Comparison of ENCODE assay signal across 20 cellular contexts in the genomic region with DNA sequence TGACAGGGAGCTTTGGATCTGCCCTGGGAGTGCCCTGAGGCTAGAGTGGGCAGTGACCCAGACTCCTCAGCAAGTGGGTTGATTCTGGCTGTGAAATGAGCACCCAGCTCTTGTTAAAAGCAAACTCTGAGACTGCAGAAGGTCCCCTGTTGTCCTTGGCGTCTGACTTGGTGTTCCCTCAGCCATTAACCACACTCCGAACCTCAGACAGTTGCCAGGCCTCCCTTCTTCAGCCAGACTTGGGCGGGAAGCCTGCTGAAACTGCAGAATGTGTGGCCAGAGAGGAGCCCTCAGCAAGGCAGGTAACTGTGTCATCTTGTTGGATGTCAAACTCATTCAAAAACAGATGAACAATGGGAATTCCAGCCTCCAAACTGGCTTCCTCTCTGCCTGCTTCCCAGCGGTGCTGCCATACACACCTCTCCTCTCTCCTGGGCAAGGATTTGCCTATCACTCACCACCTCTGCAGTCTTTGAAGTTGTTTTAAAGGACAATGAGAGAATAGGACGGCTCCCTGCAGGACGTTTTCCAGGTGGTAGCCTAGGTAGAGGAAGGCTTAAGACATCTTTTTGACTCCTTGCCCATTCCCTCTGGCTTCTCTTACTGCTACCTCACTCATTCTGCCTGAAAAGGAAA.
"Had no signal": no experiment of that assay in that cellular context is flagged by ENCODE, and none has a peak within 500 bp of the region (broad histone marks: within the 10 kb centered on the region; RNA-seq: fewer than 3 reads in every experiment).

No MANE protein-coding gene starts in this region.

- H3K27ac Mint-ChIP-seq: activated CD4-positive, alpha-beta T cell treated with anti-CD3 and anti-CD28 coated beads, Interleukin-2, amount 10 ng/mL, durations not matched to agents 24 days and 14 days; activated CD8-positive, alpha-beta T cell treated with anti-CD3 and anti-CD28 coated beads for 36 hours; activated naive CD8-positive, alpha-beta T cell treated with anti-CD3 and anti-CD28 coated beads, Interleukin-2, amount 10 ng/mL, durations not matched to agents 7 days and 5 days; activated T-helper 17 cell treated with anti-CD3 and anti-CD28 coated beads, Interleukin-2, amount 50 U/mL, for 72 hours; naive B cell had no signal

- H3K4me1 Mint-ChIP-seq: activated CD4-positive, alpha-beta T cell treated with anti-CD3 and anti-CD28 coated beads, Interleukin-2, amount 10 ng/mL, durations not matched to agents 24 days and 14 days; activated T-helper 17 cell treated with anti-CD3 and anti-CD28 coated beads, Interleukin-2, amount 50 U/mL, for 72 hours; neural crest cell had no signal

- H3K9me3 ChIP-seq: gastrocnemius medialis, tibial artery, uterus had no signal

- H3K27me3 Mint-ChIP-seq: activated CD4-positive, alpha-beta T cell treated with anti-CD3 and anti-CD28 coated beads, Interleukin-2, amount 10 ng/mL, durations not matched to agents 24 days and 14 days; activated CD8-positive, alpha-beta T cell treated with anti-CD3 and anti-CD28 coated beads for 36 hours; activated naive CD8-positive, alpha-beta T cell treated with anti-CD3 and anti-CD28 coated beads, Interleukin-2, amount 10 ng/mL, durations not matched to agents 7 days and 5 days; activated T-helper 17 cell treated with anti-CD3 and anti-CD28 coated beads, Interleukin-2, amount 50 U/mL, for 72 hours; naive B cell had no signal

- H3K4me3 Mint-ChIP-seq: activated CD4-positive, alpha-beta T cell treated with anti-CD3 and anti-CD28 coated beads, Interleukin-2, amount 10 ng/mL, durations not matched to agents 24 days and 14 days; activated CD8-positive, alpha-beta T cell treated with anti-CD3 and anti-CD28 coated beads for 36 hours; activated naive CD8-positive, alpha-beta T cell treated with anti-CD3 and anti-CD28 coated beads, Interleukin-2, amount 10 ng/mL, durations not matched to agents 7 days and 5 days; activated T-helper 17 cell treated with anti-CD3 and anti-CD28 coated beads, Interleukin-2, amount 50 U/mL, for 72 hours; naive B cell; neural crest cell had no signal

- DNase-seq: activated CD4-positive, alpha-beta T cell treated with anti-CD3 and anti-CD28 coated beads, Interleukin-2, amount 10 ng/mL, durations not matched to agents 24 days and 14 days; activated CD8-positive, alpha-beta T cell treated with anti-CD3 and anti-CD28 coated beads for 36 hours; activated naive CD4-positive, alpha-beta T cell; activated naive CD8-positive, alpha-beta T cell treated with anti-CD3 and anti-CD28 coated beads, Interleukin-2, amount 10 ng/mL, durations not matched to agents 7 days and 5 days; activated T-cell treated with anti-CD3 and anti-CD28 coated beads, Interleukin-2, amount 50 U/mL, for 1 hour; effector CD4-positive, alpha-beta T cell; gastrocnemius medialis; mammary epithelial cell; naive B cell; retina; stimulated activated CD4-positive, alpha-beta T cell treated with anti-CD3 and anti-CD28 coated beads, Interleukin-12 subunit alpha, Interleukin-12 subunit beta, amount 100 ng/mL, for 4 hours; stimulated activated CD4-positive, alpha-beta T cell treated with anti-CD3 and anti-CD28 coated beads, Interleukin-1b, Interleukin-23, amount 100 ng/mL, for 48 hours; stimulated activated CD8-positive, alpha-beta memory T cell treated with anti-CD3 and anti-CD28 coated beads, Interleukin-4, amount 100 ng/mL, for 48 hours; stimulated activated naive CD4-positive, alpha-beta T cell treated with Interleukin-2 at 50 U/mL for 16 hours; T1000; tibial artery; uterus had no signal

- ATAC-seq: activated CD8-positive, alpha-beta T cell treated with anti-CD3 and anti-CD28 coated beads for 36 hours; activated T-helper 17 cell treated with anti-CD3 and anti-CD28 coated beads, Interleukin-2, amount 50 U/mL, for 72 hours; esophagus mucosa; gastrocnemius medialis had no signal

- H3K27ac ChIP-seq: gastrocnemius medialis, tibial artery, uterus had no signal

- H3K9me3 Mint-ChIP-seq: activated CD8-positive, alpha-beta T cell treated with anti-CD3 and anti-CD28 coated beads for 36 hours; activated T-helper 17 cell treated with anti-CD3 and anti-CD28 coated beads, Interleukin-2, amount 50 U/mL, for 72 hours had no signal

- H3K36me3 Mint-ChIP-seq: naive B cell had no signal

- H3K4me1 ChIP-seq: uterus had no signal

- H3K27me3 ChIP-seq: gastrocnemius medialis, tibial artery, uterus had no signal

- H3K36me3 ChIP-seq: gastrocnemius medialis, tibial artery, uterus had no signal

- H3K4me3 ChIP-seq: gastrocnemius medialis, tibial artery, uterus had no signal
